7 cellular contexts compared by ENCODE assay signal in the genomic region with DNA sequence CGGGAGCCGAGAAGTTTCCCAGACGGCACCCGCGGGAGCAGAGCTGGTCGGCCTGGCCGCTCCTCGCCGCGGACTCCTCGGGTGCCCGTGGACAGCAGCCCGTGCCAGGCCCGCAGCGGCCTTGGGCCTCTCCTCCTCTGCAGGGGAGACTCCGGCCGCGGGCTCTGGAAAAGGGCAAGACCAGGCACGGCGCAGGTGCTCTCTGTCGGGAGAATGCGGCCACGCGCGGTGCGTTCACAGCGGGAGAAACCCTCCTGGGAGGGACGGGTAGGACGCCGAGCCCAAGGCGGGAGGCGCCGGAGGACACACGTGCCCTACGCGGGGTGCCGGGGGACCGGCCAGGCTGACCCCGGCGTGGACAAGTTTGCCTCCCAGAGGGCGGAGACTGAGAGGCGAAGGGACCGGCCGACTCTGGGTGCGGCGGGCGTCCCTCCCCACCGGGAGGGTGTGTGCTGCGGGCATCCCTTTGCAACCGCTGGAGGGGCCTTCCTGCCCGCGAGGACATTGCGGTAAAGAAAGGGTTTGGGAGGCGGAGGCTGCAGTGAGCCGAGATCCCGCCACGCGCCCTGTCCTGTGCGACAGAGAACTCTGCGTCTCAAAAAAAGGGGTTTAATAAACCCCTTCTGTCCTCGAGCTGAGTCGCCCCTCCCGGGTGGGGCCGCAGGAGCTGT. TPM values are rescaled to one million over a fixed set of nuclear protein-coding genes. Genes with fewer than 3 reads are reported as not detected.
DNase-seq lines count a peak whose midpoint lies in the region; ATAC-seq and TF ChIP-seq lines count a peak whose summit lies in the region.
"Had no signal": no experiment of that assay in that cellular context is flagged by ENCODE, and none has a peak within 500 bp of the region (broad histone marks: within the 10 kb centered on the region; RNA-seq: fewer than 3 reads in every experiment).

No MANE protein-coding gene starts in this region.

- no peaks in the 10 kb centered on the region for H3K9me3 Mint-ChIP-seq in naive B cell

- peaks cover 0 to 8% (median 6%) of the 10 kb centered on the region in 3 donors for H3K27me3 Mint-ChIP-seq in naive B cell

- no peak for TF ChIP-seq CTCF in astrocyte of the cerebellum (IDR thresholded peaks at IDR 0.05; ENCODE audit: low read depth, low read length, missing control alignments)

- H3K4me3 Mint-ChIP-seq in naive B cell, result peak overlapping the region in 7 of 8 donors; percentile 16 to 92 (median 62)

- in situ Hi-C loops in astrocyte of the cerebellum (cut with HindIII; ENCODE audit: low sequenced_read_pairs), result no loop called here

- no peak overlapping the region for H3K27ac Mint-ChIP-seq in naive B cell

- peaks cover 34 to 68% (median 46%) of the 10 kb centered on the region in 3 donors for H3K4me1 Mint-ChIP-seq in naive B cell

- no peak for ATAC-seq in naive B cell (ENCODE audit: low read depth in 2 of 2)

- no peaks in the 10 kb centered on the region for H3K36me3 Mint-ChIP-seq in naive B cell

- H3K4me3 ChIP-seq in astrocyte of the cerebellum (ENCODE audit: low read depth, low read length), result peak overlapping the region; percentile 61

- peak; percentile 55 for DNase-seq in ELF-1 (ENCODE audit: low read depth, low spot score)
- DNase-seq in astrocyte of the cerebellum (ENCODE audit: low read depth), result no peak
- no peak for DNase-seq in naive B cell
- DNase-seq in Kasumi-1 (lab: John Stamatoyannopoulos, UW), result no peak
- DNase-seq in NCI-H748 (lab: John Stamatoyannopoulos, UW; ENCODE audit: unreplicated experiment), result no peak
- no peak for DNase-seq in SHP77 (lab: John Stamatoyannopoulos, UW)
- DNase-seq: retina had no signal

RNA-seq across cellular contexts. Expression of a gene that starts 2.3 kb away (rescaled TPM):
- polyA plus RNA-seq in naive B cell (ENCODE audit: low read depth in 6 of 6), result 100 to 1,000 TPM; 152 to 299 (median 164) TPM

RNA-seq across cellular contexts. Expression of a gene that starts 4.5 kb away (rescaled TPM):
- polyA plus RNA-seq in naive B cell (ENCODE audit: low read depth in 6 of 6), result 100 to 1,000 TPM in 1 of 6 donors, 10 to 100 TPM in 3, 1 to 10 TPM in 1, under 1 TPM in 1; 0.71 to 178 (median 64.1) TPM

RNA-seq across cellular contexts. Expression of a gene that starts 8.6 kb away (rescaled TPM):
- 1,000 to 10,000 TPM in 4 of 6 donors, 100 to 1,000 TPM in 2; 915 to 1,467 (median 1,288) TPM for polyA plus RNA-seq in naive B cell (ENCODE audit: low read depth in 6 of 6)

RNA-seq across cellular contexts. Expression of a gene that starts 16.8 kb away (rescaled TPM):
- polyA plus RNA-seq in naive B cell (ENCODE audit: low read depth in 6 of 6), result not detected

RNA-seq across cellular contexts. Expression of a gene that starts 27.2 kb away (rescaled TPM):
- polyA plus RNA-seq in naive B cell (ENCODE audit: low read depth in 6 of 6), result 1 to 10 TPM; 3.4 to 8.3 (median 4.3) TPM
